ENCODE assay signal across 9 cellular contexts in genomic region chr17:59371426-59372099, GRCh38. TPM values are rescaled to one million over a fixed set of nuclear protein-coding genes. Genes with fewer than 3 reads are reported as not detected.
A peak's percentile ranks its signal among the peaks of the same experiment; 100 is the strongest.
DNase-seq lines count a peak whose midpoint lies in the region; ATAC-seq and TF ChIP-seq lines count a peak whose summit lies in the region.
"Had no signal": no experiment of that assay in that cellular context is flagged by ENCODE, and none has a peak within 500 bp of the region (broad histone marks: within the 10 kb centered on the region; RNA-seq: fewer than 3 reads in every experiment).

No MANE protein-coding gene starts in this region.

- H3K9me3 Mint-ChIP-seq in activated T-cell treated with anti-CD3 and anti-CD28 coated beads, Interleukin-2, amount 50 U/mL, for 24 hours = no peaks in the 10 kb centered on the region

- 25 to 29% methylated on average over 1 to 5 of the region's 5 CpGs for WGBS in transverse colon (ENCODE audit: low coverage in 1 of 2), 2 donors

- TF ChIP-seq POLR2A in transverse colon (IDR thresholded peaks at IDR 0.05) = no peak

- in situ Hi-C loops in transverse colon (cut with MboI; ENCODE audit: low pct_ligation_motif_present in 1 of 4, low pct_unique_long_range_greater_than_20kb in 1 of 4, low sequenced_read_pairs in 3 of 4) = no loop called here

- no peak for DNase-seq in activated T-cell treated with anti-CD3 and anti-CD28 coated beads, Interleukin-2, amount 50 U/mL, for 24 hours
- DNase-seq in activated T-cell treated with anti-CD3 and anti-CD28 coated beads for 4 hours (no peak), mucosa of descending colon (peak in 2 of 3 donors; percentile 21 to 53), transverse colon (peak; percentile 37), NCI-H1436 (lab: John Stamatoyannopoulos, UW) (no peak), SKM-1 treated with dmso at 0.1 percent for 144 hours (lab: John Stamatoyannopoulos, UW; ENCODE audit: unreplicated experiment) (no peak)
- DNase-seq: H7 had no signal

- TF ChIP-seq EP300 in transverse colon (IDR thresholded peaks at IDR 0.05; ENCODE audit: low read depth) = no peak

- H3K27ac Mint-ChIP-seq in activated T-cell treated with anti-CD3 and anti-CD28 coated beads, Interleukin-2, amount 50 U/mL, for 24 hours = peak overlapping the region; percentile 91

- H3K4me1 Mint-ChIP-seq in activated T-cell treated with anti-CD3 and anti-CD28 coated beads, Interleukin-2, amount 50 U/mL, for 24 hours (ENCODE audit: low read depth) = peaks cover 87% of the 10 kb centered on the region

- no peaks in the 10 kb centered on the region for H3K27me3 ChIP-seq in transverse colon

- H3K4me3 ChIP-seq in mucosa of descending colon (no peak overlapping the region), transverse colon (peak overlapping the region in 1 of 4 donors; percentile 16)

- H3K4me1 ChIP-seq in mucosa of descending colon (ENCODE audit: low read depth) = peaks cover 76% of the 10 kb centered on the region
- H3K4me1 ChIP-seq in transverse colon = peaks cover 73 to 100% (median 84%) of the 10 kb centered on the region in 4 donors

- H3K36me3 ChIP-seq in mucosa of descending colon (ENCODE audit: low read depth) (no peaks in the 10 kb centered on the region), transverse colon (no peaks in the 10 kb centered on the region)

- intact Hi-C loops in mucosa of descending colon (cut with DNase I, micrococcal nuclease) = no loop called here
- intact Hi-C loops in transverse colon (cut with DNase I; ENCODE audit: low total_unique reads) = loop anchor here (5.0 kb wide), 1 partner anchor 39 kb away; the partner anchor contains the start of gene YPEL2

- TF ChIP-seq CTCF in mucosa of descending colon (IDR thresholded peaks at IDR 0.05) = no peak
- TF ChIP-seq CTCF in transverse colon (IDR thresholded peaks at IDR 0.05) = peak in 2 of 5 experiments; percentile 18 to 33

- no peak overlapping the region for H3K4me3 Mint-ChIP-seq in activated T-cell treated with anti-CD3 and anti-CD28 coated beads, Interleukin-2, amount 50 U/mL, for 24 hours

- H3K9me3 ChIP-seq in mucosa of descending colon (no peaks in the 10 kb centered on the region), transverse colon (no peaks in the 10 kb centered on the region)

- no peaks in the 10 kb centered on the region for H3K27me3 Mint-ChIP-seq in activated T-cell treated with anti-CD3 and anti-CD28 coated beads, Interleukin-2, amount 50 U/mL, for 24 hours

- peak overlapping the region; percentile 99 for H3K27ac ChIP-seq in cingulate gyrus (ENCODE audit: low read depth, low read length)
- peak overlapping the region; percentile 83 to 93 (median 88) for H3K27ac ChIP-seq in transverse colon

- no peaks in the 10 kb centered on the region for H3K36me3 Mint-ChIP-seq in activated T-cell treated with anti-CD3 and anti-CD28 coated beads, Interleukin-2, amount 50 U/mL, for 24 hours (ENCODE audit: low read depth)

- ATAC-seq in mucosa of descending colon (peak; percentile 44), HG03159 (IDR thresholded peaks at IDR 0.05; ENCODE audit: unreplicated experiment) (no peak)

RNA-seq across cellular contexts. Expression of gene YPEL2, which starts 40.1 kb away (rescaled TPM):
- total RNA-seq in mucosa of descending colon (10 to 100 TPM; 29.6 to 33.8 (median 32.8) TPM), transverse colon (10 to 100 TPM; 24.7 to 45.0 (median 32.8) TPM)

Comparison
In these comparisons a context has a peak if more than half of its experiments do, and no peak if none do; other contexts are left out.
1. DNase-seq: peak in mucosa of descending colon (2 of 3) and transverse colon (single experiment); none in activated T-cell treated with anti-CD3 and anti-CD28 coated beads, Interleukin-2, amount 50 U/mL, for 24 hours (single experiment), activated T-cell treated with anti-CD3 and anti-CD28 coated beads for 4 hours (single experiment), NCI-H1436 (single experiment) and SKM-1 treated with dmso at 0.1 percent for 144 hours (single experiment).